Comparison of ENCODE assay signal across 29 cellular contexts in genomic region chr3:181915556-181915955, GRCh38.
"Had no signal": no experiment of that assay in that cellular context is flagged by ENCODE, and none has a peak within 500 bp of the region (broad histone marks: within the 10 kb centered on the region; RNA-seq: fewer than 3 reads in every experiment).

No MANE protein-coding gene starts in this region.

- H3K4me3 ChIP-seq: body of pancreas, heart right ventricle, left ventricle myocardium inferior, ovary, thyroid gland, upper lobe of right lung had no signal

- H3K4me1 Mint-ChIP-seq: activated naive CD4-positive, alpha-beta T cell treated with anti-CD3 and anti-CD28 coated beads, Interleukin-2, amount 50 U/mL, for 24 hours; immature natural killer cell; naive thymus-derived CD8-positive, alpha-beta T cell; T-cell had no signal

- H3K27me3 ChIP-seq: body of pancreas, neutrophil, ovary, thyroid gland, upper lobe of right lung had no signal

- H3K36me3 Mint-ChIP-seq: activated naive CD4-positive, alpha-beta T cell treated with anti-CD3 and anti-CD28 coated beads, Interleukin-2, amount 50 U/mL, for 24 hours; immature natural killer cell; mesothelial cell of epicardium; naive thymus-derived CD8-positive, alpha-beta T cell; T-cell had no signal

- ATAC-seq: activated CD8-positive, alpha-beta T cell treated with anti-CD3 and anti-CD28 coated beads, Interleukin-2, amount 10 ng/mL, durations not matched to agents 7 days and 5 days; body of pancreas; heart right ventricle; naive thymus-derived CD8-positive, alpha-beta T cell; right cardiac atrium; stimulated activated naive CD8-positive, alpha-beta T cell treated with anti-CD3 and anti-CD28 coated beads, Interleukin-15, Interleukin-2, amounts not matched to agents 100 U/mL and 50 U/mL, for 24 hours; T-cell; upper lobe of right lung had no signal

- DNase-seq: activated CD4-positive, alpha-beta T cell treated with anti-CD3 and anti-CD28 coated beads for 1 hour; activated CD4-positive, alpha-beta T cell treated with anti-CD3 and anti-CD28 coated beads, Interleukin-2, amount 50 U/mL, for 1 hour; activated CD8-positive, alpha-beta T cell treated with anti-CD3 and anti-CD28 coated beads, Interleukin-2, amount 10 ng/mL, durations not matched to agents 7 days and 5 days; activated gamma-delta T cell treated with Interleukin-2 at 50 U/mL for 16 hours; activated T-cell treated with anti-CD3 and anti-CD28 coated beads, Interleukin-2, amount 50 U/mL, for 1 hour; anterior cingulate cortex; body of pancreas; caudate nucleus; dermis blood vessel endothelial cell; effector CD8-positive, alpha-beta T cell; heart right ventricle; immature natural killer cell; kidney glomerular epithelial cell; left ventricle myocardium inferior; naive thymus-derived CD8-positive, alpha-beta T cell; ovary; right cardiac atrium; stimulated activated CD4-positive, alpha-beta T cell treated with anti-CD3 and anti-CD28 coated beads, Interleukin-12 subunit alpha, Interleukin-12 subunit beta, amount 100 ng/mL, for 4 hours; stimulated activated CD4-positive, alpha-beta T cell treated with anti-CD3 and anti-CD28 coated beads, Interleukin-4, amount 100 ng/mL, for 4 hours; stimulated activated naive CD8-positive, alpha-beta T cell treated with anti-CD3 and anti-CD28 coated beads, Interleukin-15, Interleukin-2, amounts not matched to agents 100 U/mL and 50 U/mL, for 24 hours; T-cell; thyroid gland; upper lobe of right lung; WERI-Rb-1 had no signal

- H3K4me1 ChIP-seq: body of pancreas, heart right ventricle, left ventricle myocardium inferior, thyroid gland, upper lobe of right lung had no signal

- H3K9me3 Mint-ChIP-seq: mesothelial cell of epicardium; naive thymus-derived CD8-positive, alpha-beta T cell; T-cell; T-helper 2 cell treated with Interferon-gamma antibody and Interleukin-4, amounts not matched to agents 5 μg/mL and 100 μg/mL, for 36 hours had no signal

- H3K27me3 Mint-ChIP-seq: T-cell had no signal

- FAIRE-seq: TTC549 had no signal

- H3K27ac Mint-ChIP-seq: activated CD8-positive, alpha-beta T cell treated with anti-CD3 and anti-CD28 coated beads, Interleukin-2, amount 10 ng/mL, durations not matched to agents 7 days and 5 days; activated naive CD4-positive, alpha-beta T cell treated with anti-CD3 and anti-CD28 coated beads, Interleukin-2, amount 50 U/mL, for 24 hours; immature natural killer cell; mesothelial cell of epicardium; naive thymus-derived CD8-positive, alpha-beta T cell; T-cell; T-helper 2 cell treated with Interferon-gamma antibody and Interleukin-4, amounts not matched to agents 5 μg/mL and 100 μg/mL, for 36 hours had no signal

- H3K36me3 ChIP-seq: heart right ventricle, left ventricle myocardium inferior, neutrophil, ovary, thyroid gland, upper lobe of right lung, WERI-Rb-1 had no signal

- H3K27ac ChIP-seq: body of pancreas, heart right ventricle, left ventricle myocardium inferior, neutrophil, ovary, thyroid gland, upper lobe of right lung, WERI-Rb-1 had no signal

- H3K4me3 Mint-ChIP-seq: activated CD8-positive, alpha-beta T cell treated with anti-CD3 and anti-CD28 coated beads, Interleukin-2, amount 10 ng/mL, durations not matched to agents 7 days and 5 days; activated naive CD4-positive, alpha-beta T cell treated with anti-CD3 and anti-CD28 coated beads, Interleukin-2, amount 50 U/mL, for 24 hours; immature natural killer cell; mesothelial cell of epicardium; naive thymus-derived CD8-positive, alpha-beta T cell; T-cell; T-helper 2 cell treated with Interferon-gamma antibody and Interleukin-4, amounts not matched to agents 5 μg/mL and 100 μg/mL, for 36 hours had no signal

- H3K9me3 ChIP-seq: body of pancreas, heart right ventricle, left ventricle myocardium inferior, neutrophil, ovary, thyroid gland, upper lobe of right lung had no signal
